8 cellular contexts compared by ENCODE assay signal in genomic region chr1:83999316-83999819, GRCh38. TPM values are rescaled to one million over a fixed set of nuclear protein-coding genes. Genes with fewer than 3 reads are reported as not detected.
A peak's percentile ranks its signal among the peaks of the same experiment; 100 is the strongest.
DNase-seq lines count a peak whose midpoint lies in the region; ATAC-seq and TF ChIP-seq lines count a peak whose summit lies in the region.

No MANE protein-coding gene starts in this region.

- intact Hi-C loops in tibial artery (cut with DNase I; ENCODE audit: low total_unique reads) = loop anchor here (5.0 to 10.0 kb wide), 2 partner anchors 65 to 78 kb away; no protein-coding TSS in a partner anchor

- H3K4me3 ChIP-seq in CD4-positive, CD25-positive, alpha-beta regulatory T cell (ENCODE audit: low read depth, low read length) = peak overlapping the region; percentile 34
- H3K4me3 ChIP-seq in esophagus (ENCODE audit: low read depth in 1 of 2, low read length in 2 of 2) (peak overlapping the region; percentile 69 to 76), tibial artery (peak overlapping the region; percentile 85 to 91)

- peaks cover 0 to 4% (median 0%) of the 10 kb centered on the region in 7 donors for H3K9me3 Mint-ChIP-seq in CD4-positive, CD25-positive, alpha-beta regulatory T cell

- no peaks in the 10 kb centered on the region for H3K36me3 ChIP-seq in CD4-positive, CD25-positive, alpha-beta regulatory T cell (ENCODE audit: control insufficient read depth, insufficient read depth, low read length)
- no peaks in the 10 kb centered on the region for H3K36me3 ChIP-seq in esophagus (ENCODE audit: control insufficient read depth in 2 of 2, insufficient read depth in 2 of 2, low read length in 1 of 2)
- H3K36me3 ChIP-seq in tibial artery = no peaks in the 10 kb centered on the region

- peaks cover 42% of the 10 kb centered on the region for H3K27me3 ChIP-seq in CD4-positive, CD25-positive, alpha-beta regulatory T cell (ENCODE audit: control insufficient read depth, insufficient read depth, low read length)
- peaks cover 0 to 3% of the 10 kb centered on the region in 2 donors for H3K27me3 ChIP-seq in esophagus (ENCODE audit: control insufficient read depth in 1 of 2, insufficient read depth in 2 of 2, low read length in 2 of 2)
- H3K27me3 ChIP-seq in tibial artery = no peaks in the 10 kb centered on the region

- H3K27me3 Mint-ChIP-seq in CD4-positive, CD25-positive, alpha-beta regulatory T cell = peaks cover 77% of the 10 kb centered on the region

- no peaks in the 10 kb centered on the region for H3K36me3 Mint-ChIP-seq in CD4-positive, CD25-positive, alpha-beta regulatory T cell

- WGBS in esophagus, 2 donors = 1 to 2% methylated on average over 24 to 26 of the region's 26 CpGs

- peaks cover 10% of the 10 kb centered on the region for H3K4me1 ChIP-seq in CD4-positive, CD25-positive, alpha-beta regulatory T cell (ENCODE audit: control insufficient read depth, insufficient read depth, low read length, poor library complexity, severe bottlenecking)
- H3K4me1 ChIP-seq in esophagus (ENCODE audit: control insufficient read depth in 2 of 2, insufficient read depth in 2 of 2, low read length in 1 of 2) = no peaks in the 10 kb centered on the region
- peaks cover 0 to 62% (median 11%) of the 10 kb centered on the region in 4 donors for H3K4me1 ChIP-seq in tibial artery

- peaks cover 5 to 15% (median 11%) of the 10 kb centered on the region in 4 donors for H3K4me1 Mint-ChIP-seq in CD4-positive, CD25-positive, alpha-beta regulatory T cell

- H3K4me3 Mint-ChIP-seq in CD4-positive, CD25-positive, alpha-beta regulatory T cell = peak overlapping the region; percentile 21 to 83 (median 72)

- TF ChIP-seq CTCF in VCaP (conservative IDR thresholded peaks at IDR 0.05) (no peak), tibial artery (IDR thresholded peaks at IDR 0.05) (no peak)

- ATAC-seq in CD4-positive, CD25-positive, alpha-beta regulatory T cell (ENCODE audit: low read depth in 2 of 2) = peak; percentile 46 to 52
- peak; percentile 56 for ATAC-seq in GM18870 (IDR thresholded peaks at IDR 0.05; ENCODE audit: unreplicated experiment)
- ATAC-seq in HG03064 (IDR thresholded peaks at IDR 0.05; ENCODE audit: low read depth, unreplicated experiment) = peak; percentile 69

- H3K9me3 ChIP-seq in CD4-positive, CD25-positive, alpha-beta regulatory T cell (ENCODE audit: control insufficient read depth in 2 of 2, low read length in 2 of 2) = no peaks in the 10 kb centered on the region
- H3K9me3 ChIP-seq in esophagus (ENCODE audit: control insufficient read depth in 2 of 2, insufficient read depth in 1 of 2, low read depth in 1 of 2, low read length in 1 of 2) = no peaks in the 10 kb centered on the region
- H3K9me3 ChIP-seq in tibial artery = no peaks in the 10 kb centered on the region

- no peak overlapping the region for H3K27ac ChIP-seq in CD4-positive, CD25-positive, alpha-beta regulatory T cell (ENCODE audit: insufficient read depth, low read length, poor library complexity, severe bottlenecking)
- peak overlapping the region; percentile 83 for H3K27ac ChIP-seq in VCaP
- H3K27ac ChIP-seq in esophagus (ENCODE audit: low read depth in 2 of 2, low read length in 1 of 2) = peak overlapping the region; percentile 36 to 77
- H3K27ac ChIP-seq in tibial artery = peak overlapping the region; percentile 96 to 99

- DNase-seq in CD4-positive, CD25-positive, alpha-beta regulatory T cell = peak in 1 of 3 donors; percentile 75
- peak; percentile 92 for DNase-seq in NCI-H2029 treated with DMSO at 0.1 percent for 48 hours (lab: John Stamatoyannopoulos, UW)
- DNase-seq in middle frontal gyrus (ENCODE audit: extremely low spot score, low spot score) = peak; percentile 78
- DNase-seq in tibial artery = peak; percentile 72 to 89

- no peak overlapping the region for H3K27ac Mint-ChIP-seq in CD4-positive, CD25-positive, alpha-beta regulatory T cell

RNA-seq across cellular contexts. Expression of gene TTLL7, which starts 0.4 kb away (rescaled TPM):
- 0.59 TPM for total RNA-seq in CD4-positive, CD25-positive, alpha-beta regulatory T cell
- polyA plus RNA-seq in CD4-positive, CD25-positive, alpha-beta regulatory T cell = under 1 TPM in 1 of 4 donors, not detected in 3; 0.14 TPM
- 1 to 10 TPM; 1.6 to 3.6 TPM for polyA plus RNA-seq in esophagus

Comparison
In these comparisons a context has a peak if more than half of its experiments do, and no peak if none do; other contexts are left out.
1. H3K4me3 ChIP-seq: peak in every context shown above with its lines; median percentile 88 in tibial artery; 72 in esophagus; 34 in CD4-positive, CD25-positive, alpha-beta regulatory T cell.